ENCODE assay signal across 1 cellular context in the genomic region with DNA sequence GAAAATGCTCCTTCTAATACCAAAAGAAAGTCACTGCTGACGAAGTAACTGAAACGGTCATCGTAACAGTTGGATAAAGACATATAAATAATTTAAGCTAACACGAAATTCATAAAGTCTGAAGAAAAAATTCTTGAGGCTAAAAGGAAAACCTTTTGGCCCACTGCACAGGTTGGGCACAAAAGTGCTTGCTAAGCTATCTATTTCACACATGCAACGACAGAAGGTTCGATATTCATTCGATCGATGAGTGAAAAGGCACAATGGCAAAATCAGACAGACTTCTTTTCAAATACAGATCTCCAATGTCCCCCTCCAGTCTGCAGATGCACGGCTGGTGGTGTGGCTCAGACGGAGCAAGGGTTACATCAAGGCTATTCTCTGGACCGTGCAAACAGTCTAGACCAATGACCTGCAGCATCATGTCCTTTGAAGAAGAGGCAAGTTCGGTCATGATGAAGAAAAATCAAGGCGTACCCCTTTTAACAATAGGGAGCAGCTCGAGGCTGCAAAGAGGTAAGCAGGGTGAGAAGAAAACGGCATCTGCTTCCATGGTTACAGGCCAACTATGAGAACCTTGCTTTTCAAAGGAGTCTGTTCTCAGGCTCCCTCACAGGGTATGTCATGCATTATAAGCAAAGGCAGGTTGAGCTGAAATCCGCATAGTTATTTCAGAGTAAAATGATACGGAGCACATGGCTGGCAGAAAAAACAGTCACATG.
TF ChIP-seq lines count a peak whose summit lies in the region.

No MANE protein-coding gene starts in this region.

TF ChIP-seq in GM23338, 12 proteins besides CTCF, POLR2A, EP300 and RAD21 (continued from another document):
- TF ChIP-seq REST (IDR thresholded peaks at IDR 0.05; ENCODE audit: unreplicated experiment) (no peak), NANOG (IDR thresholded peaks at IDR 0.05; ENCODE audit: borderline replicate concordance) (no peak)
